16 cellular contexts compared by ENCODE assay signal in the genomic region with DNA sequence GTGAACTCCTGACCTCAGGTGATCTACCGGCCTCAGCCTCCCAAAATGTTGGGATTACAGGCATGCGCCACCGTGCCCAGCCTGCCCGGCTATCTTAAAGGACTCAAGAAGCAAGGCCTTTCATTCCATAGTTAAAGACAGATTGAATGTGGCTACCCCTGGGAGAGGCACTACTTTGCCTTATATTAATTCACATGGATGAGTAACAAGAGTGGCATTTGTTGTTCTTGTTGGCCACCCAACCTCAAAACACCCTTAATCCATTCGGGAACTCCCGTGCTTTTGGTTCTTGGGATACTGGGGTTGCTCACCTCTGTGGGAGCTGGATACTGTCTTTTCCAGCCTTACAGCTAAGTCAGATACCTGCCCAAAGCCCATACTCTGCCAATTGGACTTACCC. TPM values are rescaled to one million over a fixed set of nuclear protein-coding genes. Genes with fewer than 3 reads are reported as not detected.
DNase-seq lines count a peak whose midpoint lies in the region; ATAC-seq and TF ChIP-seq lines count a peak whose summit lies in the region.
"Had no signal": no experiment of that assay in that cellular context is flagged by ENCODE, and none has a peak within 500 bp of the region (broad histone marks: within the 10 kb centered on the region; RNA-seq: fewer than 3 reads in every experiment).

No MANE protein-coding gene starts in this region.

- TF ChIP-seq CTCF in RWPE1 (conservative IDR thresholded peaks at IDR 0.05; ENCODE audit: low read depth) (no peak), foreskin keratinocyte (conservative IDR thresholded peaks at IDR 0.05) (no peak)

- CTCF ChIA-PET in RWPE1 (lab: Yijun Ruan, JAX), result no interaction called here

- no peaks in the 10 kb centered on the region for H3K27me3 ChIP-seq in foreskin keratinocyte

- ATAC-seq in foreskin keratinocyte, result peak; percentile 50
- ATAC-seq: HepG2 had no signal

- H3K4me1 ChIP-seq in foreskin keratinocyte, result no peaks in the 10 kb centered on the region

- POLR2A ChIA-PET in RWPE1 (lab: Yijun Ruan, JAX; ENCODE audit: low non-redundant PET), result no interaction called here

- H3K27ac ChIP-seq in RWPE1 (no peak overlapping the region), foreskin keratinocyte (no peak overlapping the region)
- H3K27ac ChIP-seq: GM23248, HL-60 had no signal

- DNase-seq in A172 (ENCODE audit: low spot score) (peak; percentile 67), HS-27A (ENCODE audit: low read depth) (peak; percentile 23), RWPE1 (ENCODE audit: low spot score) (peak; percentile 21), foreskin keratinocyte (peak in 1 of 2 donors; percentile 50), NCI-H510A treated with DMSO at 0.1 percent for 48 hours (lab: John Stamatoyannopoulos, UW) (no peak), NCI-H1436 (lab: John Stamatoyannopoulos, UW) (no peak), NCI-H526 treated with DMSO at 0.1 percent for 48 hours (lab: John Stamatoyannopoulos, UW) (no peak)
- no peak for DNase-seq in activated CD4-positive, alpha-beta T cell treated with anti-CD3 and anti-CD28 coated beads, Interleukin-2, amount 50 U/mL, for 1 hour
- DNase-seq: 8988T, C1 segment of cervical spinal cord, DMS153, GM23248, NCI-H2029 treated with DMSO at 0.1 percent for 48 hours, NCI-H526 had no signal

RNA-seq across cellular contexts. Expression of a gene that starts 34.4 kb away (rescaled TPM):
- total RNA-seq in A172 (2014; rRNA removed; shearing (Covaris generic)), result 45.7 and 51.6 TPM in 2 replicates
- total RNA-seq in foreskin keratinocyte, result 12.7 and 15.0 TPM in 2 replicates
- polyA plus RNA-seq in foreskin keratinocyte, result 3.1 and 3.2 TPM in 2 replicates

Comparison
In these comparisons a context has a peak if more than half of its experiments do, and no peak if none do; other contexts are left out.
1. DNase-seq: peak in A172 (single experiment), HS-27A (single experiment) and RWPE1 (single experiment); none in activated CD4-positive, alpha-beta T cell treated with anti-CD3 and anti-CD28 coated beads, Interleukin-2, amount 50 U/mL, for 1 hour (single experiment), NCI-H510A treated with DMSO at 0.1 percent for 48 hours (single experiment), NCI-H1436 (single experiment) and NCI-H526 treated with DMSO at 0.1 percent for 48 hours (single experiment).